In genomic region chr9:137300607-137301085, GRCh38 we compare ENCODE assay signal across 7 cellular contexts. TPM values are rescaled to one million over a fixed set of nuclear protein-coding genes. Genes with fewer than 3 reads are reported as not detected.
DNase-seq lines count a peak whose midpoint lies in the region; ATAC-seq, FAIRE-seq and TF ChIP-seq lines count a peak whose summit lies in the region.
"Had no signal": no experiment of that assay in that cellular context is flagged by ENCODE, and none has a peak within 500 bp of the region (broad histone marks: within the 10 kb centered on the region; RNA-seq: fewer than 3 reads in every experiment).

No MANE protein-coding gene starts in this region.

- H3K4me3 ChIP-seq in DOHH2 (ENCODE audit: low read length) = peak overlapping the region; percentile 94
- H3K4me3 ChIP-seq in HepG2 (replicated peaks in 1 of 3; ENCODE audit: insufficient read depth in 1 of 3, low read depth in 2 of 3, low read length in 3 of 3) = peak overlapping the region; percentile 46 to 63 (median 51)

- no peak overlapping the region for H3K27ac Mint-ChIP-seq in T-helper 17 cell

- TF ChIP-seq EP300 in HepG2 (IDR thresholded peaks at IDR 0.05; ENCODE audit: low read depth in 2 of 2, low read length in 2 of 2) (no peak), HepG2 (CRISPR knock-in tag; IDR thresholded peaks at IDR 0.05; ENCODE audit: borderline replicate concordance) (no peak)

- no peak for TF ChIP-seq POLR2A in HepG2 (IDR thresholded peaks at IDR 0.05; ENCODE audit: insufficient read depth in 1 of 2, low read depth in 2 of 2, low read length in 2 of 2)

- H3K4me2 ChIP-seq in DOHH2 (ENCODE audit: low read length) (peak overlapping the region; percentile 98), HepG2 (ENCODE audit: low read depth, low read length) (peak overlapping the region; percentile 82)

- H3F3A ChIP-seq in DOHH2 (ENCODE audit: control insufficient read depth, insufficient read depth) = peaks cover 12% of the 10 kb centered on the region

- H3K9me3 ChIP-seq in DOHH2 (ENCODE audit: control insufficient read depth, insufficient read depth, low read length) (no peaks in the 10 kb centered on the region), T-helper 17 cell (ENCODE audit: control insufficient read depth, low read length, poor library complexity, severe bottlenecking) (no peaks in the 10 kb centered on the region), HepG2 (ENCODE audit: low read length) (no peaks in the 10 kb centered on the region)

- ATAC-seq in T-helper 17 cell = no peak
- ATAC-seq in HepG2 = no peak
- ATAC-seq in HG03039 (IDR thresholded peaks at IDR 0.05; ENCODE audit: unreplicated experiment) = no peak

- H3K4me1 ChIP-seq in DOHH2 (ENCODE audit: control insufficient read depth, low read length) (peaks cover 64% of the 10 kb centered on the region), HepG2 (ENCODE audit: insufficient read depth, low read length) (peaks cover 74% of the 10 kb centered on the region)

- CTCF ChIA-PET in HepG2 (lab: Yijun Ruan, JAX; ENCODE audit: low intra/inter-chr PET ratio, low total read pairs) = interaction anchor here (0.6 kb wide), 1 partner anchor 19 kb away, joined by 3 read pairs; no protein-coding TSS in a partner anchor

- TF ChIP-seq CTCF in DOHH2 (IDR thresholded peaks at IDR 0.05; ENCODE audit: low read depth, low read length, poor library complexity, severe bottlenecking) = no peak
- no peak for TF ChIP-seq CTCF in HepG2 (CRISPR knock-in tag; IDR thresholded peaks at IDR 0.05)

- no peak overlapping the region for H3K27ac ChIP-seq in DOHH2 (ENCODE audit: low read depth, low read length)
- H3K27ac ChIP-seq in HepG2 (ENCODE audit: extremely low read length, insufficient read depth, low read length) = no peak overlapping the region

- H3K27me3 ChIP-seq in DOHH2 (ENCODE audit: control insufficient read depth, low read length) (peaks cover 12% of the 10 kb centered on the region), HepG2 (ENCODE audit: control insufficient read depth in 1 of 2, insufficient read depth in 2 of 2, low read length in 2 of 2) (peaks cover 14 to 73% of the 10 kb centered on the region in 2 experiments)

- H3K4me1 Mint-ChIP-seq in T-helper 17 cell = peaks cover 7% of the 10 kb centered on the region

- no peak overlapping the region for H3K9ac ChIP-seq in HepG2 (ENCODE audit: insufficient read depth, low read depth, low read length)

- TF ChIP-seq RAD21 in HepG2 (CRISPR knock-in tag; IDR thresholded peaks at IDR 0.05) = no peak

- H3K36me3 ChIP-seq in DOHH2 (ENCODE audit: control insufficient read depth, low read length) (peaks cover 3% of the 10 kb centered on the region; the same call in 1 of the 2 replicates), HepG2 (replicated peaks in 1 of 2; ENCODE audit: control insufficient read depth in 1 of 2, insufficient read depth in 2 of 2, low read length in 2 of 2) (no peaks in the 10 kb centered on the region)

- H3K4me3 Mint-ChIP-seq in T-helper 17 cell = peak overlapping the region; percentile 81

- H4K20me1 ChIP-seq in DOHH2 (ENCODE audit: control insufficient read depth, insufficient read depth, low read depth, low read length) = peaks cover 13% of the 10 kb centered on the region; the same call in 1 of the 2 replicates
- no peaks in the 10 kb centered on the region for H4K20me1 ChIP-seq in HepG2 (ENCODE audit: insufficient read depth, low read length)

- no TSS peak for BruUV-seq in HepG2 (replicated peaks; lab: Mats Ljungman, UMichigan)

- H3K79me2 ChIP-seq in DOHH2 (ENCODE audit: control insufficient read depth, low read length) (peaks cover 17% of the 10 kb centered on the region), HepG2 (ENCODE audit: insufficient read depth, low read length) (no peaks in the 10 kb centered on the region)

- DNase-seq in T-helper 17 cell (no peak), HepG2 (ENCODE audit: low spot score) (no peak), AG08396 (ENCODE audit: low spot score) (no peak), SKM-1 (lab: John Stamatoyannopoulos, UW; ENCODE audit: unreplicated experiment) (no peak)

- H3K27me3 Mint-ChIP-seq in T-helper 17 cell = peaks cover 17% of the 10 kb centered on the region

- 2% methylated on average over 21 of the region's 23 CpGs for WGBS in HepG2 (ENCODE audit: low lambda C conversion rate)

- H2AFZ ChIP-seq in HepG2 (ENCODE audit: low read length) = no peak overlapping the region

- in situ Hi-C loops in HepG2 (cut with HindIII; ENCODE audit: extremely low pct_ligation_motif_present, low pct_unique_long_range_greater_than_20kb) = no loop called here

- H3K36me3 Mint-ChIP-seq in T-helper 17 cell (ENCODE audit: low read depth) = peaks cover 2% of the 10 kb centered on the region

- no peaks in the 10 kb centered on the region for H3K9me2 ChIP-seq in DOHH2 (replicated peaks; ENCODE audit: control insufficient read depth, low read length)

- POLR2A ChIA-PET in HepG2 (lab: Yijun Ruan, JAX) = interaction anchor here (1.9 kb wide), 1 partner anchor 19 kb away, joined by 5 read pairs; no protein-coding TSS in a partner anchor

- peak; percentile 21 for FAIRE-seq in HepG2 (lab: Jason Lieb, UNC)

- intact Hi-C loops in HepG2 (cut with micrococcal nuclease; ENCODE audit: unreplicated experiment) = loop anchor here (10.0 kb wide), 1 partner anchor 104 kb away; no protein-coding TSS in a partner anchor

RNA-seq across cellular contexts. Expression of gene NRARP, which starts 1.4 kb away (rescaled TPM):
- under 1 TPM; 0.42 to 0.91 TPM for total RNA-seq in T-helper 17 cell
- total RNA-seq in HepG2 (2016; rRNA removed; fragmentation: Illumina TruSeq; extraction: Trizol) = 0.14 and 0.22 TPM in 2 replicates
- total RNA-seq in HepG2 (2016; cell fraction: cytosol; rRNA removed; fragmentation: Illumina TruSeq; extraction: Trizol; ENCODE audit: low read depth) = 0.26 and 0.30 TPM in 2 replicates
- 0.19 and 0.35 TPM in 2 replicates for total RNA-seq in HepG2 (2016; cell fraction: insoluble cytoplasmic fraction; rRNA removed; fragmentation: Illumina TruSeq; extraction: Trizol)
- 0.21 and 0.25 TPM in 2 replicates for total RNA-seq in HepG2 (2016; cell fraction: membrane; rRNA removed; fragmentation: Illumina TruSeq; extraction: Trizol)
- 0.19 and 0.22 TPM in 2 replicates for total RNA-seq in HepG2 (2016; cell fraction: nucleus; rRNA removed; fragmentation: Illumina TruSeq; extraction: Trizol)
- polyA plus RNA-seq in HepG2 (2011; rRNA removed) = 0.46 and 0.73 TPM in 2 replicates
- 0.74 and 1.0 TPM in 2 replicates for polyA plus RNA-seq in HepG2 (2011; cell fraction: cytosol; rRNA removed)
- 0.69 and 0.79 TPM in 2 replicates for polyA plus RNA-seq in HepG2 (2011; cell fraction: nucleus; rRNA removed)
- 0.51 and 0.78 TPM in 2 replicates for polyA plus RNA-seq in HepG2 (2012)
- polyA plus RNA-seq in HepG2 (2016; cell fraction: cytosol; fragmentation: Illumina TruSeq; extraction: Trizol; ENCODE audit: low read depth) = 0.21 and 0.42 TPM in 2 replicates
- 0.17 and 0.46 TPM in 2 replicates for polyA plus RNA-seq in HepG2 (2016; cell fraction: insoluble cytoplasmic fraction; fragmentation: Illumina TruSeq; extraction: Trizol; ENCODE audit: low read depth)
- 0.40 and 0.56 TPM in 2 replicates for polyA plus RNA-seq in HepG2 (2016; cell fraction: membrane; fragmentation: Illumina TruSeq; extraction: Trizol; ENCODE audit: low read depth)
- 0.36 and 0.52 TPM in 2 replicates for polyA plus RNA-seq in HepG2 (2016; cell fraction: nucleus; fragmentation: Illumina TruSeq; extraction: Trizol; ENCODE audit: insufficient read depth, low read depth)
- polyA minus RNA-seq in HepG2 (2011; rRNA and poly(A)+ RNA removed; ENCODE audit: low replicate concordance) = 1.0 and 2.0 TPM in 2 replicates
- 0.59 and 0.88 TPM in 2 replicates for polyA minus RNA-seq in HepG2 (2011; cell fraction: cytosol; rRNA and poly(A)+ RNA removed)
- polyA minus RNA-seq in HepG2 (2011; cell fraction: nucleus; rRNA and poly(A)+ RNA removed) = 0.25 TPM in 1 of 2 replicates, not detected in the other
- total RNA-seq: M059J had no signal

RNA-seq across cellular contexts. Expression of gene TOR4A, which starts 23.1 kb away (rescaled TPM):
- 1 to 10 TPM; 2.1 to 4.0 TPM for total RNA-seq in T-helper 17 cell
- 7.0 and 14.2 TPM in 2 replicates for total RNA-seq in HepG2 (2016; rRNA removed; fragmentation: Illumina TruSeq; extraction: Trizol)
- total RNA-seq in HepG2 (2016; cell fraction: cytosol; rRNA removed; fragmentation: Illumina TruSeq; extraction: Trizol; ENCODE audit: low read depth) = 1.3 and 1.5 TPM in 2 replicates
- total RNA-seq in HepG2 (2016; cell fraction: insoluble cytoplasmic fraction; rRNA removed; fragmentation: Illumina TruSeq; extraction: Trizol) = 6.7 and 14.2 TPM in 2 replicates
- 5.1 and 6.1 TPM in 2 replicates for total RNA-seq in HepG2 (2016; cell fraction: membrane; rRNA removed; fragmentation: Illumina TruSeq; extraction: Trizol)
- 10.4 and 11.5 TPM in 2 replicates for total RNA-seq in HepG2 (2016; cell fraction: nucleus; rRNA removed; fragmentation: Illumina TruSeq; extraction: Trizol)
- polyA plus RNA-seq in HepG2 (2011; rRNA removed) = 11.1 and 16.4 TPM in 2 replicates
- 14.3 and 20.7 TPM in 2 replicates for polyA plus RNA-seq in HepG2 (2011; cell fraction: cytosol; rRNA removed)
- 17.2 and 18.2 TPM in 2 replicates for polyA plus RNA-seq in HepG2 (2011; cell fraction: nucleus; rRNA removed)
- 6.6 and 10.2 TPM in 2 replicates for polyA plus RNA-seq in HepG2 (2012)
- 1.1 and 1.2 TPM in 2 replicates for polyA plus RNA-seq in HepG2 (2016; cell fraction: cytosol; fragmentation: Illumina TruSeq; extraction: Trizol; ENCODE audit: low read depth)
- 7.9 and 8.2 TPM in 2 replicates for polyA plus RNA-seq in HepG2 (2016; cell fraction: insoluble cytoplasmic fraction; fragmentation: Illumina TruSeq; extraction: Trizol; ENCODE audit: low read depth)
- 3.0 and 3.1 TPM in 2 replicates for polyA plus RNA-seq in HepG2 (2016; cell fraction: membrane; fragmentation: Illumina TruSeq; extraction: Trizol; ENCODE audit: low read depth)
- 20.6 and 20.8 TPM in 2 replicates for polyA plus RNA-seq in HepG2 (2016; cell fraction: nucleus; fragmentation: Illumina TruSeq; extraction: Trizol; ENCODE audit: insufficient read depth, low read depth)
- polyA minus RNA-seq in HepG2 (2011; rRNA and poly(A)+ RNA removed; ENCODE audit: low replicate concordance) = 13.4 and 50.2 TPM in 2 replicates
- polyA minus RNA-seq in HepG2 (2011; cell fraction: cytosol; rRNA and poly(A)+ RNA removed) = 29.6 and 30.9 TPM in 2 replicates
- 6.3 and 7.8 TPM in 2 replicates for polyA minus RNA-seq in HepG2 (2011; cell fraction: nucleus; rRNA and poly(A)+ RNA removed)

RNA-seq across cellular contexts. Expression of gene NELFB, which starts 45.5 kb away (rescaled TPM):
- total RNA-seq in T-helper 17 cell = 10 to 100 TPM; 33.2 to 37.8 TPM
- 38.7 and 45.8 TPM in 2 replicates for total RNA-seq in HepG2 (2016; rRNA removed; fragmentation: Illumina TruSeq; extraction: Trizol)
- total RNA-seq in HepG2 (2016; cell fraction: cytosol; rRNA removed; fragmentation: Illumina TruSeq; extraction: Trizol; ENCODE audit: low read depth) = 11.1 and 13.7 TPM in 2 replicates
- 33.9 and 46.1 TPM in 2 replicates for total RNA-seq in HepG2 (2016; cell fraction: insoluble cytoplasmic fraction; rRNA removed; fragmentation: Illumina TruSeq; extraction: Trizol)
- 31.9 and 34.1 TPM in 2 replicates for total RNA-seq in HepG2 (2016; cell fraction: membrane; rRNA removed; fragmentation: Illumina TruSeq; extraction: Trizol)
- total RNA-seq in HepG2 (2016; cell fraction: nucleus; rRNA removed; fragmentation: Illumina TruSeq; extraction: Trizol) = 19.5 and 22.8 TPM in 2 replicates
- 26.5 and 38.0 TPM in 2 replicates for polyA plus RNA-seq in HepG2 (2011; rRNA removed)
- 31.2 and 47.6 TPM in 2 replicates for polyA plus RNA-seq in HepG2 (2011; cell fraction: cytosol; rRNA removed)
- polyA plus RNA-seq in HepG2 (2011; cell fraction: nucleus; rRNA removed) = 58.0 and 66.2 TPM in 2 replicates
- polyA plus RNA-seq in HepG2 (2012) = 37.0 and 38.0 TPM in 2 replicates
- polyA plus RNA-seq in HepG2 (2016; cell fraction: cytosol; fragmentation: Illumina TruSeq; extraction: Trizol; ENCODE audit: low read depth) = 13.2 and 13.7 TPM in 2 replicates
- polyA plus RNA-seq in HepG2 (2016; cell fraction: insoluble cytoplasmic fraction; fragmentation: Illumina TruSeq; extraction: Trizol; ENCODE audit: low read depth) = 38.8 and 48.5 TPM in 2 replicates
- 24.3 and 28.9 TPM in 2 replicates for polyA plus RNA-seq in HepG2 (2016; cell fraction: membrane; fragmentation: Illumina TruSeq; extraction: Trizol; ENCODE audit: low read depth)
- polyA plus RNA-seq in HepG2 (2016; cell fraction: nucleus; fragmentation: Illumina TruSeq; extraction: Trizol; ENCODE audit: insufficient read depth, low read depth) = 40.4 and 45.0 TPM in 2 replicates
- polyA minus RNA-seq in HepG2 (2011; rRNA and poly(A)+ RNA removed; ENCODE audit: low replicate concordance) = 63.2 and 70.3 TPM in 2 replicates
- 28.7 and 31.0 TPM in 2 replicates for polyA minus RNA-seq in HepG2 (2011; cell fraction: cytosol; rRNA and poly(A)+ RNA removed)
- polyA minus RNA-seq in HepG2 (2011; cell fraction: nucleus; rRNA and poly(A)+ RNA removed) = 10.3 and 11.6 TPM in 2 replicates

RNA-seq across cellular contexts. Expression of gene STPG3, which starts 49.6 kb away (rescaled TPM):
- total RNA-seq in T-helper 17 cell (under 1 TPM in 1 of 2 donors, not detected in 1; 0.62 TPM), HepG2 (2016; rRNA removed; fragmentation: Illumina TruSeq; extraction: Trizol) (not detected in 2 replicates)
- total RNA-seq in HepG2 (2016; cell fraction: cytosol; rRNA removed; fragmentation: Illumina TruSeq; extraction: Trizol; ENCODE audit: low read depth) = not detected in 2 replicates
- not detected in 2 replicates for total RNA-seq in HepG2 (2016; cell fraction: insoluble cytoplasmic fraction; rRNA removed; fragmentation: Illumina TruSeq; extraction: Trizol)
- total RNA-seq in HepG2 (2016; cell fraction: membrane; rRNA removed; fragmentation: Illumina TruSeq; extraction: Trizol) = not detected in 2 replicates
- total RNA-seq in HepG2 (2016; cell fraction: nucleus; rRNA removed; fragmentation: Illumina TruSeq; extraction: Trizol) = not detected in 2 replicates
- not detected in 2 replicates for polyA plus RNA-seq in HepG2 (2011; rRNA removed)
- not detected in 2 replicates for polyA plus RNA-seq in HepG2 (2011; cell fraction: cytosol; rRNA removed)
- polyA plus RNA-seq in HepG2 (2011; cell fraction: nucleus; rRNA removed) = 0.45 and 0.50 TPM in 2 replicates
- 0.27 and 0.35 TPM in 2 replicates for polyA plus RNA-seq in HepG2 (2012)
- not detected in 2 replicates for polyA plus RNA-seq in HepG2 (2016; cell fraction: cytosol; fragmentation: Illumina TruSeq; extraction: Trizol; ENCODE audit: low read depth)
- polyA plus RNA-seq in HepG2 (2016; cell fraction: insoluble cytoplasmic fraction; fragmentation: Illumina TruSeq; extraction: Trizol; ENCODE audit: low read depth) = not detected in 2 replicates
- not detected in 2 replicates for polyA plus RNA-seq in HepG2 (2016; cell fraction: membrane; fragmentation: Illumina TruSeq; extraction: Trizol; ENCODE audit: low read depth)
- not detected in 2 replicates for polyA plus RNA-seq in HepG2 (2016; cell fraction: nucleus; fragmentation: Illumina TruSeq; extraction: Trizol; ENCODE audit: insufficient read depth, low read depth)
- 0.23 TPM in 1 of 2 replicates, not detected in the other for polyA minus RNA-seq in HepG2 (2011; rRNA and poly(A)+ RNA removed; ENCODE audit: low replicate concordance)
- polyA minus RNA-seq in HepG2 (2011; cell fraction: cytosol; rRNA and poly(A)+ RNA removed) = not detected in 2 replicates
- polyA minus RNA-seq in HepG2 (2011; cell fraction: nucleus; rRNA and poly(A)+ RNA removed) = not detected in 2 replicates
- total RNA-seq: M059J had no signal

RNA-seq across cellular contexts. Expression of gene TUBB4B, which starts 59.6 kb away (rescaled TPM):
- total RNA-seq in T-helper 17 cell (10 to 100 TPM; 81.0 to 90.5 TPM), HepG2 (2016; rRNA removed; fragmentation: Illumina TruSeq; extraction: Trizol) (412 and 481 TPM in 2 replicates)
- 96.3 and 106 TPM in 2 replicates for total RNA-seq in HepG2 (2016; cell fraction: cytosol; rRNA removed; fragmentation: Illumina TruSeq; extraction: Trizol; ENCODE audit: low read depth)
- total RNA-seq in HepG2 (2016; cell fraction: insoluble cytoplasmic fraction; rRNA removed; fragmentation: Illumina TruSeq; extraction: Trizol) = 424 and 467 TPM in 2 replicates
- total RNA-seq in HepG2 (2016; cell fraction: membrane; rRNA removed; fragmentation: Illumina TruSeq; extraction: Trizol) = 128 TPM in 2 replicates
- 195 and 203 TPM in 2 replicates for total RNA-seq in HepG2 (2016; cell fraction: nucleus; rRNA removed; fragmentation: Illumina TruSeq; extraction: Trizol)
- 182 and 243 TPM in 2 replicates for polyA plus RNA-seq in HepG2 (2011; rRNA removed)
- 251 and 293 TPM in 2 replicates for polyA plus RNA-seq in HepG2 (2011; cell fraction: cytosol; rRNA removed)
- 210 and 235 TPM in 2 replicates for polyA plus RNA-seq in HepG2 (2011; cell fraction: nucleus; rRNA removed)
- polyA plus RNA-seq in HepG2 (2012) = 190 and 205 TPM in 2 replicates
- polyA plus RNA-seq in HepG2 (2016; cell fraction: cytosol; fragmentation: Illumina TruSeq; extraction: Trizol; ENCODE audit: low read depth) = 115 and 121 TPM in 2 replicates
- polyA plus RNA-seq in HepG2 (2016; cell fraction: insoluble cytoplasmic fraction; fragmentation: Illumina TruSeq; extraction: Trizol; ENCODE audit: low read depth) = 587 and 625 TPM in 2 replicates
- polyA plus RNA-seq in HepG2 (2016; cell fraction: membrane; fragmentation: Illumina TruSeq; extraction: Trizol; ENCODE audit: low read depth) = 115 and 122 TPM in 2 replicates
- 355 and 369 TPM in 2 replicates for polyA plus RNA-seq in HepG2 (2016; cell fraction: nucleus; fragmentation: Illumina TruSeq; extraction: Trizol; ENCODE audit: insufficient read depth, low read depth)
- 270 and 721 TPM in 2 replicates for polyA minus RNA-seq in HepG2 (2011; rRNA and poly(A)+ RNA removed; ENCODE audit: low replicate concordance)
- polyA minus RNA-seq in HepG2 (2011; cell fraction: cytosol; rRNA and poly(A)+ RNA removed) = 140 and 144 TPM in 2 replicates
- polyA minus RNA-seq in HepG2 (2011; cell fraction: nucleus; rRNA and poly(A)+ RNA removed) = 74.6 and 75.6 TPM in 2 replicates
